Comparison of ENCODE assay signal across 18 cellular contexts in the genomic region with DNA sequence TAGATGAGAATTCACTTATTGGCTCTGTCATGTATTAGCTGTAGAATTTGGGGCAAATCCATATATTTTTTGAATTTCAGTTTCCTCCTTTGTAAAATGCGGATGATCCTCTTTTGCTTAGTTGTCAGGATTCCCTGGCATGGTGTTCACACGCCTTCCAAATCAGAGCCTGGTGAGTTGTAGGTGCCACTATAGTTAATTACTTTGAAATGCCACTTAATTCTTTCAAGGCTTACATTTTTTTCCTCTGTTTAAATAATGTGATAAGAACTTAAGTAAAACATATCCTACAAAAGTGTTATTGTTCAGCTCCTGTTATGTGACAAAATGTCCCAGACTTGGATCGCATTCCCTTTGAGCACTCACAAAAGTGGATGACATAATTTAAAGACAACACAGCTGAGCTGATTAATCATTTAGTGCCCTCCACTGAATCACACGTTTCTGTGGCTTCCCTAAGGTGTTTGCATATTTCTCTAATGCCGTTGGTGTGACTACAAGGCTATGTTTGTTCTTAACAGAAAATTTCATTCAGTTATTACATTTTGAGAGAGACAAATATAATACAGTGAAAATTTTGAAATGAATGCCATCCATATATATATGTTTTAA.
DNase-seq lines count a peak whose midpoint lies in the region; ATAC-seq and TF ChIP-seq lines count a peak whose summit lies in the region.
"Had no signal": no experiment of that assay in that cellular context is flagged by ENCODE, and none has a peak within 500 bp of the region (broad histone marks: within the 10 kb centered on the region; RNA-seq: fewer than 3 reads in every experiment).

No MANE protein-coding gene starts in this region.

- H3K4me3 ChIP-seq in MG63 (no peak overlapping the region), epithelial cell of esophagus (ENCODE audit: low read length) (no peak overlapping the region), smooth muscle cell (no peak overlapping the region)
- H3K4me3 ChIP-seq: right lobe of liver had no signal

- DNase-seq in MG63 (peak; percentile 1), epithelial cell of esophagus (ENCODE audit: low read depth) (peak; percentile 88), smooth muscle cell (lab: John Stamatoyannopoulos, UW; ENCODE audit: unreplicated experiment) (no peak), foreskin melanocyte (no peak), inferior parietal cortex (ENCODE audit: extremely low spot score) (no peak)
- DNase-seq: activated CD4-positive, alpha-beta T cell treated with anti-CD3 and anti-CD28 coated beads, Interleukin-2, amount 50 U/mL, for 4 hours; amygdala; CD4-positive, alpha-beta T cell; foreskin fibroblast; H9; kidney; naive thymus-derived CD8-positive, alpha-beta T cell; NCI-H1105 treated with DMSO at 0.1 percent for 48 hours; NCI-H446 treated with DMSO at 0.1 percent for 48 hours; right lobe of liver; RPMI8226 had no signal

- H4K20me1 ChIP-seq in smooth muscle cell (ENCODE audit: low read depth), result no peaks in the 10 kb centered on the region

- no peaks in the 10 kb centered on the region for H3K36me3 ChIP-seq in MG63
- H3K36me3 ChIP-seq in smooth muscle cell (ENCODE audit: low read depth), result no peaks in the 10 kb centered on the region
- H3K36me3 ChIP-seq: right lobe of liver had no signal

- TF ChIP-seq CTCF in epithelial cell of esophagus (IDR thresholded peaks at IDR 0.05; ENCODE audit: insufficient read depth, low read depth, low read length, missing control alignments) (no peak), smooth muscle cell (IDR thresholded peaks at IDR 0.05; ENCODE audit: borderline replicate concordance, insufficient read depth, poor library complexity, severe bottlenecking) (no peak)

- H3K27me3 ChIP-seq in MG63, result no peaks in the 10 kb centered on the region
- H3K27me3 ChIP-seq in smooth muscle cell (ENCODE audit: low read depth), result no peaks in the 10 kb centered on the region
- H3K27me3 ChIP-seq: right lobe of liver had no signal

- H3F3A ChIP-seq in smooth muscle cell (ENCODE audit: low read depth), result no peaks in the 10 kb centered on the region

- ATAC-seq in GM18870 (IDR thresholded peaks at IDR 0.05; ENCODE audit: unreplicated experiment) (peak; percentile 49), GM21423 (IDR thresholded peaks at IDR 0.05; ENCODE audit: unreplicated experiment) (no peak)
- ATAC-seq: naive thymus-derived CD8-positive, alpha-beta T cell had no signal

- no peak overlapping the region for H2AFZ ChIP-seq in smooth muscle cell (ENCODE audit: low read depth)

- no peak overlapping the region for H3K4me2 ChIP-seq in smooth muscle cell

- peak overlapping the region; percentile 29 for H3K9ac ChIP-seq in smooth muscle cell (ENCODE audit: low read depth)

- 57% methylated on average over 5 of the region's 5 CpGs for WGBS in smooth muscle cell (ENCODE audit: low lambda C conversion rate)

- no peaks in the 10 kb centered on the region for H3K79me2 ChIP-seq in smooth muscle cell (ENCODE audit: low read depth)

- no peaks in the 10 kb centered on the region for H3K9me3 ChIP-seq in MG63
- no peaks in the 10 kb centered on the region for H3K9me3 ChIP-seq in smooth muscle cell (replicated peaks; ENCODE audit: low read depth)
- H3K9me3 ChIP-seq: right lobe of liver had no signal

- H3K4me1 ChIP-seq in smooth muscle cell (ENCODE audit: low read depth), result peaks cover 16% of the 10 kb centered on the region

- H3K27ac ChIP-seq in smooth muscle cell (ENCODE audit: low read depth), result peak overlapping the region; percentile 30
- H3K27ac ChIP-seq: right lobe of liver had no signal

Comparison
In these comparisons a context has a peak if more than half of its experiments do, and no peak if none do; other contexts are left out.
1. DNase-seq: peak in MG63 (single experiment) and epithelial cell of esophagus (single experiment); none in smooth muscle cell (single experiment), foreskin melanocyte (single experiment) and inferior parietal cortex (single experiment).